1 cellular context compared by ENCODE assay signal in the genomic region with DNA sequence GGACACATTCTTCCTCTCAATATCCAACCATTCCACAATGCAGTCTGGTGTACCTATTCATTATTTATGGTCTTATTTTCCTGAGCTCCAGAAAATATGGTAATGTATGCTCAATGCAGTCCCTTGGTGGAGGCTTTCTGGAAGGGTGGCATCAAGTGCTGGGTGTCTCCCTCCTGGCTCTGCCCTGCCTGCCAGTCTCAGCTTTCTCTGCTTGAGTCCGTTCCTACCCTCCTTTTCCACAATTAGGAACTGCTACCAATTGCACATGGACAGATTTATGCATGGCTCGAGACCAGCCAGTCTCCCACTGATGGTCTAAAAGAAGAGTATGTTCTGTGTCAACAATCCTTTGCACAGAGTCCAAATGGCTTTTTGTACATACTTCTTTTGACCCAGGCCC.
TF ChIP-seq lines count a peak whose summit lies in the region.

No MANE protein-coding gene starts in this region.

TF ChIP-seq in A549, 52 proteins besides CTCF, POLR2A, EP300 and RAD21 (continued from another document):
- TF ChIP-seq, protein P1, sequence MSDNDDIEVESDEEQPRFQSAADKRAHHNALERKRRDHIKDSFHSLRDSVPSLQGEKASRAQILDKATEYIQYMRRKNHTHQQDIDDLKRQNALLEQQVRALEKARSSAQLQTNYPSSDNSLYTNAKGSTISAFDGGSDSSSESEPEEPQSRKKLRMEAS (IDR thresholded peaks at IDR 0.05): no peak
- TF ChIP-seq EHMT2 (IDR thresholded peaks at IDR 0.05; ENCODE audit: low read depth) (no peak), SMC3 (IDR thresholded peaks at IDR 0.05) (no peak), CBX2 (IDR thresholded peaks at IDR 0.05; ENCODE audit: borderline replicate concordance, low read depth) (no peak), JUN (IDR thresholded peaks at IDR 0.05) (no peak), CHD2 (IDR thresholded peaks at IDR 0.05; ENCODE audit: low read length, partially characterized antibody) (no peak)
